ENCODE assay signal across 15 cellular contexts in genomic region chr7:30835396-30835915, GRCh38.
DNase-seq lines count a peak whose midpoint lies in the region; ATAC-seq and TF ChIP-seq lines count a peak whose summit lies in the region.
"Had no signal": no experiment of that assay in that cellular context is flagged by ENCODE, and none has a peak within 500 bp of the region (broad histone marks: within the 10 kb centered on the region; RNA-seq: fewer than 3 reads in every experiment).

No MANE protein-coding gene starts in this region.

- H3K27me3 ChIP-seq in right atrium auricular region: no peaks in the 10 kb centered on the region
- H3K27me3 ChIP-seq: BLaER1 had no signal

- ATAC-seq in Right ventricle myocardium superior (ENCODE audit: poor library complexity) (no peak), GM19035 (IDR thresholded peaks at IDR 0.05; ENCODE audit: unreplicated experiment) (no peak)
- ATAC-seq: HepG2 had no signal

- DNase-seq in right atrium auricular region (ENCODE audit: low spot score): peak; percentile 26
- no peak for DNase-seq in Right ventricle myocardium superior
- peak; percentile 37 for DNase-seq in mesenteric fat pad (ENCODE audit: low spot score)
- peak; percentile 6 for DNase-seq in ureter (ENCODE audit: low spot score)
- DNase-seq in RWPE1 (ENCODE audit: low spot score): no peak
- no peak for DNase-seq in activated naive CD4-positive, alpha-beta T cell treated with anti-CD3 and anti-CD28 coated beads, Interleukin-2, amount 50 U/mL, for 16 hours
- DNase-seq: 8988T; CD4-positive, alpha-beta memory T cell; DMS153; DMS79; GF-D8 had no signal

- H3K36me3 ChIP-seq in right atrium auricular region: no peaks in the 10 kb centered on the region
- H3K36me3 ChIP-seq: HAP-1 had no signal

- CTCF ChIA-PET in RWPE1 (lab: Yijun Ruan, JAX): no interaction called here

- no peaks in the 10 kb centered on the region for H3K9me3 ChIP-seq in right atrium auricular region

- intact Hi-C loops in Right ventricle myocardium superior (cut with DNase I): no loop called here

- POLR2A ChIA-PET in RWPE1 (lab: Yijun Ruan, JAX; ENCODE audit: low non-redundant PET): no interaction called here

- H3K27ac ChIP-seq in right atrium auricular region (no peak overlapping the region), RWPE1 (no peak overlapping the region)
- H3K27ac ChIP-seq: BLaER1 had no signal

- H3K4me3 ChIP-seq in right atrium auricular region: no peak overlapping the region
- H3K4me3 ChIP-seq: BLaER1, HAP-1 had no signal

- H3K4me1 ChIP-seq in right atrium auricular region: peaks cover 0 to 2% of the 10 kb centered on the region in 2 donors
- H3K4me1 ChIP-seq: BLaER1, HAP-1 had no signal

- TF ChIP-seq CTCF in right atrium auricular region (IDR thresholded peaks at IDR 0.05) (no peak), RWPE1 (conservative IDR thresholded peaks at IDR 0.05; ENCODE audit: low read depth) (no peak)

Comparison
In these comparisons a context has a peak if more than half of its experiments do, and no peak if none do; other contexts are left out.
1. DNase-seq: peak in right atrium auricular region (single experiment), mesenteric fat pad (single experiment) and ureter (single experiment); none in Right ventricle myocardium superior (single experiment), RWPE1 (single experiment) and activated naive CD4-positive, alpha-beta T cell treated with anti-CD3 and anti-CD28 coated beads, Interleukin-2, amount 50 U/mL, for 16 hours (single experiment).